2 cellular contexts compared by ENCODE assay signal in the genomic region with DNA sequence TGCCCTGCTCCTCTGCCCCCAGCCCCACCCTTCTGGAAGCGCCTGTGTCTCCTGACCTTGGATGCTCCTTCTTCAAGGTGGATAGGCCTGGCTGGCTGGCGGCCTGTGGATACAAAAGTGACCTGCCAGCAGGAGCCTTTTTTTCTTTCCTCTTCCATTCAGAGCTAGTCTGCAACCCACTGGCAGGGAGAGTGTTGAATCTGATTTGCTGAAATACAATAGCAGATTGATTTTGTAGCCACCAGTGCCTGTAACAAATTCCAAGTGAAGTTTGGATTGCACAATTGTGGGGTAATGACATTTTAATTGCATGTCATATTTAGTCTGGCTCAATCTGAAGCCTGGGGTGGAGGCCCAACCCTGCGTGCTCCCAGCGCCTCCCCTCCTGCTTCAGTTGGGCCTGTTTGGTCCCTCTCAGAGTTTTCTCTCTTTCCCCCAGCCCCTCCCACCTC.
TF ChIP-seq lines count a peak whose summit lies in the region.

No MANE protein-coding gene starts in this region.

TF ChIP-seq in IMR-90, 13 proteins besides CTCF, POLR2A, EP300 and RAD21:
- TF ChIP-seq NFE2L2 (IDR thresholded peaks at IDR 0.05; ENCODE audit: low read depth, low read length) = no peak
- peak; percentile 76 for TF ChIP-seq CEBPB (IDR thresholded peaks at IDR 0.05; ENCODE audit: low read depth, low read length)
TF ChIP-seq in IMR-90: peak in this region for 1.

TF ChIP-seq in HepG2, 621 proteins besides CTCF, POLR2A, EP300 and RAD21:
- TF ChIP-seq HMG20A (CRISPR knock-in tag; IDR thresholded peaks at IDR 0.05; ENCODE audit: borderline replicate concordance) (no peak), CEBPB (IDR thresholded peaks at IDR 0.05; ENCODE audit: borderline replicate concordance, low read depth, low read length) (peak; percentile 73)
